8 cellular contexts compared by ENCODE assay signal in the genomic region with DNA sequence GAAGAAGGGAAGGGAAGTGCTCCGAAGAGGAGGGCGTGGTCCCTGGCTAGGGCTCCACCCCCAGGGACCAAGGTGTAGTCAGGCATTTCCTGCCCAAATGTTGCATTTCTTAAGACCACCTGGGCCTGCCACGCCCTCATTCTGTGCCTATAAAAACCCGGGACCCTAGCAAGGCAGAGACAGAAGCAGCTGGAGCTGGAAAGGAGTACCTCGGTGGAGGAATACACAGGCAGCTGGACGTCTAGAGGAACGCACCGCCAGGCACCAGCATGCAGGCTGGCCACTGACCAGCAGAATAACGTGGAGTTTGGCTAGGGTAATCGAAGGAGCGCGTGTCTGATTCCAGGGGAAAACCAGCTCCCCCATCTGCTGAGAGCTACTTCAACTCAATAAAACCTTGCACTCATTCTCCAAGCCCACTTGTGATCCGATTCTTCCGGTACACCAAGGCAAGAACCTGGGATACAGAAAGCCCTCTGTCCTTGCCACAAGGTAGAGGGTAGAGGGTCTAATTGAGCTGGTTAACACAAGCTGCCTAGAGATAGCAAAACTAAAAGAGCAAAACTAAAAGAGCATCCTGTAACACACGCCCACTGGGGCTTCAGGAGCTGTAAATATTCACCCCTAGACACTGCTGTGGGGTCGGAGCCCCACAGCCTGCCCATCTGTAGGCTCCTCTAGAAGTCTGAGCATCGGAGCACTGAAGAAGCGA. TPM values are rescaled to one million over a fixed set of nuclear protein-coding genes. Genes with fewer than 3 reads are reported as not detected.
DNase-seq lines count a peak whose midpoint lies in the region; ATAC-seq and TF ChIP-seq lines count a peak whose summit lies in the region.

No MANE protein-coding gene starts in this region.

- H3K27me3 ChIP-seq in A673 (replicated peaks; ENCODE audit: insufficient read depth, low read depth, low read length, poor library complexity) (no peaks in the 10 kb centered on the region), iPS-18a (ENCODE audit: control insufficient read depth, insufficient read depth, low read length) (no peaks in the 10 kb centered on the region)

- no peaks in the 10 kb centered on the region for H3K27me3 Mint-ChIP-seq in activated naive CD8-positive, alpha-beta T cell treated with anti-CD3 and anti-CD28 coated beads, Interleukin-2, amount 50 U/mL, for 24 hours
- peaks cover 0 to 6% of the 10 kb centered on the region in 2 donors for H3K27me3 Mint-ChIP-seq in stimulated activated naive B cell treated with anti-CD40 and anti-IgM and Interleukin-4, amounts not matched to agents 10 μg/mL and 1 μg/mL and 100 μg/mL, for 72 hours

- TF ChIP-seq POLR2A in NB4 (IDR thresholded peaks at IDR 0.05; ENCODE audit: extremely low read depth, insufficient read length): no peak
- TF ChIP-seq POLR2A in erythroblast (IDR thresholded peaks at IDR 0.05; ENCODE audit: low read length): no peak

- CTCF ChIA-PET in A673 (lab: Charles Lee): interaction anchor here (0.6 kb wide), 1 partner anchor 30 kb away, joined by 3 read pairs; no protein-coding TSS in a partner anchor

- peaks cover 7% of the 10 kb centered on the region for H3K4me1 Mint-ChIP-seq in activated naive CD8-positive, alpha-beta T cell treated with anti-CD3 and anti-CD28 coated beads, Interleukin-2, amount 50 U/mL, for 24 hours
- H3K4me1 Mint-ChIP-seq in stimulated activated naive B cell treated with anti-CD40 and anti-IgM and Interleukin-4, amounts not matched to agents 10 μg/mL and 1 μg/mL and 100 μg/mL, for 72 hours: peaks cover 7 to 12% of the 10 kb centered on the region in 2 donors

- DNase-seq in A673 (ENCODE audit: low spot score) (peak; percentile 23), NB4 (ENCODE audit: low read depth) (peak; percentile 14), erythroblast (lab: John Stamatoyannopoulos, UW) (no peak)
- peak; percentile 13 for DNase-seq in activated naive CD8-positive, alpha-beta T cell treated with anti-CD3 and anti-CD28 coated beads, Interleukin-2, amount 50 U/mL, for 24 hours
- DNase-seq in stimulated activated naive B cell treated with anti-CD40 and anti-IgM and Interleukin-4, amounts not matched to agents 10 μg/mL and 1 μg/mL and 100 μg/mL, for 72 hours: no peak

- peaks cover 11% of the 10 kb centered on the region for H3K4me1 ChIP-seq in A673 (ENCODE audit: insufficient read depth, low read length, poor library complexity, severe bottlenecking)
- H3K4me1 ChIP-seq in iPS-18a (ENCODE audit: control insufficient read depth, low read depth, low read length): peaks cover 13% of the 10 kb centered on the region

- TF ChIP-seq CTCF in A673 (conservative IDR thresholded peaks at IDR 0.05; ENCODE audit: low read depth, low read length): no peak
- no peak for TF ChIP-seq CTCF in NB4 (IDR thresholded peaks at IDR 0.05; ENCODE audit: low read depth, low read length)

- BruUV-seq in A673 (replicated peaks; lab: Mats Ljungman, UMichigan): no TSS peak

- no peak overlapping the region for H3K9ac ChIP-seq in iPS-18a (ENCODE audit: low read length)

- intact Hi-C loops in A673 (cut with micrococcal nuclease; ENCODE audit: unreplicated experiment): no loop called here

- H3K9me3 ChIP-seq in A673 (ENCODE audit: low read depth, low read length, poor library complexity, severe bottlenecking) (no peaks in the 10 kb centered on the region), iPS-18a (ENCODE audit: control insufficient read depth, low read depth, low read length) (no peaks in the 10 kb centered on the region)

- H3K27ac ChIP-seq in A673 (ENCODE audit: low read depth, low read length, poor library complexity, severe bottlenecking) (no peak overlapping the region), iPS-18a (ENCODE audit: low read length) (no peak overlapping the region)

- H3K36me3 ChIP-seq in A673 (ENCODE audit: insufficient read depth, low read length, poor library complexity, severe bottlenecking): no peaks in the 10 kb centered on the region
- no peaks in the 10 kb centered on the region for H3K36me3 ChIP-seq in iPS-18a (ENCODE audit: control insufficient read depth, low read depth, low read length)

- no peak overlapping the region for H3K4me3 Mint-ChIP-seq in activated naive CD8-positive, alpha-beta T cell treated with anti-CD3 and anti-CD28 coated beads, Interleukin-2, amount 50 U/mL, for 24 hours
- peak overlapping the region; percentile 68 to 77 for H3K4me3 Mint-ChIP-seq in stimulated activated naive B cell treated with anti-CD40 and anti-IgM and Interleukin-4, amounts not matched to agents 10 μg/mL and 1 μg/mL and 100 μg/mL, for 72 hours

- H3K36me3 Mint-ChIP-seq in activated naive CD8-positive, alpha-beta T cell treated with anti-CD3 and anti-CD28 coated beads, Interleukin-2, amount 50 U/mL, for 24 hours (ENCODE audit: low read depth): no peaks in the 10 kb centered on the region
- H3K36me3 Mint-ChIP-seq in stimulated activated naive B cell treated with anti-CD40 and anti-IgM and Interleukin-4, amounts not matched to agents 10 μg/mL and 1 μg/mL and 100 μg/mL, for 72 hours: no peaks in the 10 kb centered on the region

- H3K4me3 ChIP-seq in A673 (ENCODE audit: low read depth, low read length, poor library complexity, severe bottlenecking): no peak overlapping the region
- H3K4me3 ChIP-seq in NB4 (ENCODE audit: low read depth, low read length): no peak overlapping the region
- H3K4me3 ChIP-seq in iPS-18a (ENCODE audit: low read length): peak overlapping the region; percentile 35

- H3K27ac Mint-ChIP-seq in activated naive CD8-positive, alpha-beta T cell treated with anti-CD3 and anti-CD28 coated beads, Interleukin-2, amount 50 U/mL, for 24 hours: no peak overlapping the region
- H3K27ac Mint-ChIP-seq in stimulated activated naive B cell treated with anti-CD40 and anti-IgM and Interleukin-4, amounts not matched to agents 10 μg/mL and 1 μg/mL and 100 μg/mL, for 72 hours: peak overlapping the region; percentile 39

- H3K9me3 Mint-ChIP-seq in activated naive CD8-positive, alpha-beta T cell treated with anti-CD3 and anti-CD28 coated beads, Interleukin-2, amount 50 U/mL, for 24 hours: no peaks in the 10 kb centered on the region
- H3K9me3 Mint-ChIP-seq in stimulated activated naive B cell treated with anti-CD40 and anti-IgM and Interleukin-4, amounts not matched to agents 10 μg/mL and 1 μg/mL and 100 μg/mL, for 72 hours: no peaks in the 10 kb centered on the region

- POLR2A ChIA-PET in A673 (lab: Charles Lee; ENCODE audit: low non-redundant PET): no interaction called here

- ATAC-seq in activated naive CD8-positive, alpha-beta T cell treated with anti-CD3 and anti-CD28 coated beads, Interleukin-2, amount 50 U/mL, for 24 hours: no peak
- peak; percentile 44 to 60 for ATAC-seq in stimulated activated naive B cell treated with anti-CD40 and anti-IgM and Interleukin-4, amounts not matched to agents 10 μg/mL and 1 μg/mL and 100 μg/mL, for 72 hours (replicated peaks)
- ATAC-seq in HG03045 (IDR thresholded peaks at IDR 0.05; ENCODE audit: unreplicated experiment): no peak
- no peak for ATAC-seq in GM18867 (IDR thresholded peaks at IDR 0.05; ENCODE audit: unreplicated experiment)

RNA-seq across cellular contexts. Expression of a gene that starts 21.0 kb away (rescaled TPM):
- 89.4 and 92.7 TPM in 2 replicates for total RNA-seq in A673 (2021)

Comparison
In these comparisons a context has a peak if more than half of its experiments do, and no peak if none do; other contexts are left out.
1. DNase-seq: peak in A673 (single experiment), NB4 (single experiment) and activated naive CD8-positive, alpha-beta T cell treated with anti-CD3 and anti-CD28 coated beads, Interleukin-2, amount 50 U/mL, for 24 hours (single experiment); none in stimulated activated naive B cell treated with anti-CD40 and anti-IgM and Interleukin-4, amounts not matched to agents 10 μg/mL and 1 μg/mL and 100 μg/mL, for 72 hours (single experiment) and erythroblast (0 of 2).
2. ATAC-seq: peak in stimulated activated naive B cell treated with anti-CD40 and anti-IgM and Interleukin-4, amounts not matched to agents 10 μg/mL and 1 μg/mL and 100 μg/mL, for 72 hours (2 of 2); none in activated naive CD8-positive, alpha-beta T cell treated with anti-CD3 and anti-CD28 coated beads, Interleukin-2, amount 50 U/mL, for 24 hours (single experiment), HG03045 (single experiment) and GM18867 (single experiment).